In the genomic region with DNA sequence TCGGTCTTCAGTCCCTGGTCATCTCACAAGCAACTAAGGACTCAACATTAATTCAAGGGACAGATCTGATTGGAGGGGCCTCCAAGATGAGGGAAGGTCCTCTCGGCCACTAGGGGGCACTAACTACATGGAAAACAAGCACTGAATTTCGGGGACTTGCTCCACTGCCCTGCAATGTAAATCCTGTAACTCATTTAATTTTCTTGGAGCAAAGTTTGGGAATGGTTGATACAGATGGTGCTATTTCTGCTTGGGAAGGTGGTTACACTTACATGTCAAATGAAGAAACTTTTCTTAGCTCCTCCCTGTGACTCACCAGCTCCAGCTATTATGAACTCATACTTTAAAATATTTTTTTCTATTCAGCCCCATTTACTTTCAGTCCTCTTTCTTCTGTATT, we compare ENCODE assay signal across 7 cellular contexts.
DNase-seq lines count a peak whose midpoint lies in the region.

No MANE protein-coding gene starts in this region.

- DNase-seq in GM04504 (ENCODE audit: low read depth) (peak; percentile 68), LHCN-M2 (ENCODE audit: low read depth) (peak; percentile 84), SK-N-DZ (ENCODE audit: low spot score) (peak; percentile 52), hepatic stellate cell (ENCODE audit: low spot score) (peak; percentile 45), mesenteric fat pad (ENCODE audit: low spot score) (no peak)
- DNase-seq in activated naive CD8-positive, alpha-beta T cell treated with anti-CD3 and anti-CD28 coated beads, Interleukin-2, amount 50 U/mL, for 16 hours (ENCODE audit: low read depth, low spot score) = peak; percentile 14
- peak; percentile 18 to 45 for DNase-seq in stimulated activated CD4-positive, alpha-beta T cell treated with anti-CD3 and anti-CD28 coated beads, Interleukin-12 subunit alpha, Interleukin-12 subunit beta, amount 100 ng/mL, for 24 hours (ENCODE audit: low read depth in 2 of 2)
